18 cellular contexts compared by ENCODE assay signal in genomic region chr17:57260325-57261083, GRCh38. TPM values are rescaled to one million over a fixed set of nuclear protein-coding genes. Genes with fewer than 3 reads are reported as not detected.
DNase-seq lines count a peak whose midpoint lies in the region; FAIRE-seq and TF ChIP-seq lines count a peak whose summit lies in the region.
"Had no signal": no experiment of that assay in that cellular context is flagged by ENCODE, and none has a peak within 500 bp of the region (broad histone marks: within the 10 kb centered on the region; RNA-seq: fewer than 3 reads in every experiment).

No MANE protein-coding gene starts in this region.

- H3K9me3 Mint-ChIP-seq in astrocyte (ENCODE audit: unreplicated experiment): no peaks in the 10 kb centered on the region
- H3K9me3 Mint-ChIP-seq in nephron progenitor cell: no peaks in the 10 kb centered on the region

- H3K4me3 ChIP-seq in astrocyte (ENCODE audit: insufficient read depth, low read depth, low read length): no peak overlapping the region
- H3K4me3 ChIP-seq: upper lobe of left lung had no signal

- H3K27me3 ChIP-seq in astrocyte (ENCODE audit: insufficient read depth, low read length): no peaks in the 10 kb centered on the region
- H3K27me3 ChIP-seq: spleen, upper lobe of left lung had no signal

- H3K79me2 ChIP-seq in astrocyte (ENCODE audit: insufficient read depth, low read length): peaks cover 50% of the 10 kb centered on the region

- no peak for FAIRE-seq in astrocyte (lab: Jason Lieb, UNC)
- FAIRE-seq: A204.1 had no signal

- H3K4me3 Mint-ChIP-seq in astrocyte (ENCODE audit: unreplicated experiment) (peak overlapping the region; percentile 14), nephron progenitor cell (peak overlapping the region; percentile 98)

- H3K4me2 ChIP-seq in astrocyte (ENCODE audit: low read length): no peak overlapping the region

- peaks cover 17% of the 10 kb centered on the region for H3K36me3 Mint-ChIP-seq in astrocyte (ENCODE audit: low read depth, unreplicated experiment)
- peaks cover 54% of the 10 kb centered on the region for H3K36me3 Mint-ChIP-seq in nephron progenitor cell (ENCODE audit: low read depth)

- H3K27me3 Mint-ChIP-seq in astrocyte (ENCODE audit: low read depth, unreplicated experiment) (no peaks in the 10 kb centered on the region), nephron progenitor cell (ENCODE audit: low read depth, poor library complexity) (no peaks in the 10 kb centered on the region)

- H3K36me3 ChIP-seq in astrocyte (ENCODE audit: insufficient read depth, low read length): peaks cover 19% of the 10 kb centered on the region

- no peak overlapping the region for H3K27ac ChIP-seq in astrocyte (ENCODE audit: low read depth, low read length)
- H3K27ac ChIP-seq: spleen, upper lobe of left lung had no signal

- H3K9ac ChIP-seq in astrocyte (ENCODE audit: low read length): no peak overlapping the region

- H3K4me1 ChIP-seq in astrocyte (ENCODE audit: insufficient read depth, low read length): peaks cover 8% of the 10 kb centered on the region

- TF ChIP-seq CTCF in astrocyte (IDR thresholded peaks at IDR 0.05; ENCODE audit: insufficient read depth, low read depth, low read length) (no peak), nephron progenitor cell (IDR thresholded peaks at IDR 0.05) (no peak)

- H2AFZ ChIP-seq in astrocyte (ENCODE audit: low read depth, low read length): no peak overlapping the region

- H3K27ac Mint-ChIP-seq in astrocyte (ENCODE audit: unreplicated experiment): no peak overlapping the region
- peak overlapping the region; percentile 81 for H3K27ac Mint-ChIP-seq in nephron progenitor cell

- no peaks in the 10 kb centered on the region for H3K9me3 ChIP-seq in astrocyte (ENCODE audit: insufficient read depth, low read depth, low read length)
- H3K9me3 ChIP-seq: spleen, upper lobe of left lung had no signal

- peaks cover 48% of the 10 kb centered on the region for H4K20me1 ChIP-seq in astrocyte (ENCODE audit: insufficient read depth, low read length)

- H3K4me1 Mint-ChIP-seq in astrocyte (ENCODE audit: low read depth, unreplicated experiment): peaks cover 26% of the 10 kb centered on the region
- H3K4me1 Mint-ChIP-seq in nephron progenitor cell: peaks cover 78% of the 10 kb centered on the region

- peak; percentile 32 for DNase-seq in NCI-H2107 treated with DMSO at 0.1 percent for 48 hours (lab: John Stamatoyannopoulos, UW; ENCODE audit: unreplicated experiment)
- DNase-seq in NCI-H2107 (lab: John Stamatoyannopoulos, UW): no peak
- DNase-seq in NAMALWA (ENCODE audit: low spot score): peak; percentile 61
- no peak for DNase-seq in astrocyte (ENCODE audit: low read depth)
- no peak for DNase-seq in nephron progenitor cell
- no peak for DNase-seq in hippocampal formation (lab: John Stamatoyannopoulos, UW)
- DNase-seq in cerebellar cortex (ENCODE audit: low spot score): no peak
- DNase-seq in stimulated activated naive CD4-positive, alpha-beta T cell (lab: John Stamatoyannopoulos, UW): no peak
- DNase-seq: activated effector memory CD4-positive, alpha-beta T cell treated with anti-CD3 and anti-CD28 coated beads, Interleukin-2, amount 50 U/mL, for 16 hours; Calu3; head of caudate nucleus; left ventricle myocardium superior; NCI-H187 treated with DMSO at 0.1 percent for 48 hours; occipital lobe; PC-3; spleen; upper lobe of left lung had no signal

RNA-seq across cellular contexts. Expression of gene MSI2, which starts 4.2 kb away (rescaled TPM):
- 53.7 and 67.9 TPM in 2 replicates for total RNA-seq in astrocyte

Comparison
In these comparisons a context has a peak if more than half of its experiments do, and no peak if none do; other contexts are left out.
1. DNase-seq: peak in NCI-H2107 treated with DMSO at 0.1 percent for 48 hours (single experiment) and NAMALWA (single experiment); none in NCI-H2107 (single experiment), astrocyte (single experiment), nephron progenitor cell (single experiment), hippocampal formation (0 of 2), cerebellar cortex (single experiment) and stimulated activated naive CD4-positive, alpha-beta T cell (0 of 6).